In genomic region chr22:22321743-22322611, GRCh38 we compare ENCODE assay signal across 8 cellular contexts.
DNase-seq lines count a peak whose midpoint lies in the region; ATAC-seq lines count a peak whose summit lies in the region.
"Not testable (repeated sequence)": the region's sequence is repeated elsewhere in the genome, so short reads cannot be mapped to it uniquely, and the experiment has no call there.

No MANE protein-coding gene starts in this region.

- CTCF ChIA-PET in activated CD8-positive, alpha-beta memory T cell treated with anti-CD3 and anti-CD28 coated beads, Interleukin-2, amount 10 ng/mL, durations not matched to agents 7 days and 5 days (lab: Charles Lee) = interaction anchor here (0.7 to 3.1 kb wide), 8 partner anchors 18 to 563 kb away, joined by 3 to 17 read pairs (median 4); no protein-coding TSS in a partner anchor

- peaks cover 20% of the 10 kb centered on the region for H3K36me3 Mint-ChIP-seq in CD4-positive, CD25-positive, alpha-beta regulatory T cell
- H3K36me3 Mint-ChIP-seq in activated CD8-positive, alpha-beta memory T cell treated with anti-CD3 and anti-CD28 coated beads, Interleukin-2, amount 10 ng/mL, durations not matched to agents 7 days and 5 days = not testable (repeated sequence)
- H3K36me3 Mint-ChIP-seq in effector memory CD8-positive, alpha-beta T cell (ENCODE audit: insufficient read depth) = peaks cover 14% of the 10 kb centered on the region
- H3K36me3 Mint-ChIP-seq in memory B cell = peaks cover 17% of the 10 kb centered on the region

- H3K9me3 ChIP-seq in CD4-positive, CD25-positive, alpha-beta regulatory T cell (ENCODE audit: control insufficient read depth in 2 of 2, low read length in 2 of 2) = not testable (repeated sequence)

- ATAC-seq in CD4-positive, CD25-positive, alpha-beta regulatory T cell (ENCODE audit: low read depth in 2 of 2) = peak; percentile 79 to 82
- ATAC-seq in GM21447 (IDR thresholded peaks at IDR 0.05; ENCODE audit: unreplicated experiment) (peak; percentile 70), memory B cell (ENCODE audit: low read depth) (peak; percentile 93)
- ATAC-seq in activated CD8-positive, alpha-beta memory T cell treated with anti-CD3 and anti-CD28 coated beads, Interleukin-2, amount 10 ng/mL, durations not matched to agents 7 days and 5 days = peak; percentile 97
- ATAC-seq in effector memory CD8-positive, alpha-beta T cell (replicated peaks) = peak; percentile 97

- not testable (repeated sequence) for H3K4me1 ChIP-seq in CD4-positive, CD25-positive, alpha-beta regulatory T cell (ENCODE audit: control insufficient read depth, insufficient read depth, low read length, poor library complexity, severe bottlenecking)

- not testable (repeated sequence) for H3K4me3 Mint-ChIP-seq in CD4-positive, CD25-positive, alpha-beta regulatory T cell; activated CD8-positive, alpha-beta memory T cell treated with anti-CD3 and anti-CD28 coated beads, Interleukin-2, amount 10 ng/mL, durations not matched to agents 7 days and 5 days; effector memory CD8-positive, alpha-beta T cell; memory B cell

- peak overlapping the region in 1 of 3 donors; percentile 23 for H3K27ac Mint-ChIP-seq in CD4-positive, CD25-positive, alpha-beta regulatory T cell
- not testable (repeated sequence) for H3K27ac Mint-ChIP-seq in activated CD8-positive, alpha-beta memory T cell treated with anti-CD3 and anti-CD28 coated beads, Interleukin-2, amount 10 ng/mL, durations not matched to agents 7 days and 5 days; memory B cell
- peak overlapping the region in 1 of 2 donors; percentile 49 for H3K27ac Mint-ChIP-seq in effector memory CD8-positive, alpha-beta T cell

- not testable (repeated sequence) for H3K4me3 ChIP-seq in CD4-positive, CD25-positive, alpha-beta regulatory T cell (ENCODE audit: low read depth, low read length)

- DNase-seq in CD4-positive, CD25-positive, alpha-beta regulatory T cell = peak; percentile 48 to 77 (median 55)
- DNase-seq in KG1 (lab: John Stamatoyannopoulos, UW) = peak; percentile 42
- peak; percentile 92 for DNase-seq in OCI-M1 (lab: John Stamatoyannopoulos, UW)
- peak; percentile 80 for DNase-seq in activated CD8-positive, alpha-beta memory T cell treated with anti-CD3 and anti-CD28 coated beads, Interleukin-2, amount 10 ng/mL, durations not matched to agents 7 days and 5 days
- DNase-seq in effector memory CD8-positive, alpha-beta T cell = peak; percentile 65 to 70 (median 65)
- DNase-seq in memory B cell (ENCODE audit: low spot score in 2 of 2) = peak; percentile 77 to 81
- peak; percentile 39 for DNase-seq in stimulated activated CD8-positive, alpha-beta memory T cell treated with anti-CD3 and anti-CD28 coated beads, Interleukin-12 subunit alpha, Interleukin-12 subunit beta, amount 100 ng/mL, for 4 hours (ENCODE audit: low read depth)

- H3K9me3 Mint-ChIP-seq in CD4-positive, CD25-positive, alpha-beta regulatory T cell; activated CD8-positive, alpha-beta memory T cell treated with anti-CD3 and anti-CD28 coated beads, Interleukin-2, amount 10 ng/mL, durations not matched to agents 7 days and 5 days (ENCODE audit: low read depth); effector memory CD8-positive, alpha-beta T cell; memory B cell: not testable (repeated sequence)

- not testable (repeated sequence) for H3K27ac ChIP-seq in CD4-positive, CD25-positive, alpha-beta regulatory T cell (ENCODE audit: insufficient read depth, low read length, poor library complexity, severe bottlenecking)

- H3K36me3 ChIP-seq in CD4-positive, CD25-positive, alpha-beta regulatory T cell (ENCODE audit: control insufficient read depth, insufficient read depth, low read length) = peaks cover 19% of the 10 kb centered on the region

- peaks cover 0 to 11% (median 0%) of the 10 kb centered on the region in 4 donors for H3K4me1 Mint-ChIP-seq in CD4-positive, CD25-positive, alpha-beta regulatory T cell
- not testable (repeated sequence) for H3K4me1 Mint-ChIP-seq in activated CD8-positive, alpha-beta memory T cell treated with anti-CD3 and anti-CD28 coated beads, Interleukin-2, amount 10 ng/mL, durations not matched to agents 7 days and 5 days; effector memory CD8-positive, alpha-beta T cell (ENCODE audit: low read depth in 2 of 2)
- peaks cover 16% of the 10 kb centered on the region for H3K4me1 Mint-ChIP-seq in memory B cell

- not testable (repeated sequence) for H3K27me3 Mint-ChIP-seq in CD4-positive, CD25-positive, alpha-beta regulatory T cell; activated CD8-positive, alpha-beta memory T cell treated with anti-CD3 and anti-CD28 coated beads, Interleukin-2, amount 10 ng/mL, durations not matched to agents 7 days and 5 days; effector memory CD8-positive, alpha-beta T cell; memory B cell

- H3K27me3 ChIP-seq in CD4-positive, CD25-positive, alpha-beta regulatory T cell (ENCODE audit: control insufficient read depth, insufficient read depth, low read length) = not testable (repeated sequence)

Comparison
In these comparisons a context has a peak if more than half of its experiments do, and no peak if none do; other contexts are left out.
1. DNase-seq: peak in every context shown above with its lines; median percentile 92 in OCI-M1; 80 in activated CD8-positive, alpha-beta memory T cell treated with anti-CD3 and anti-CD28 coated beads, Interleukin-2, amount 10 ng/mL, durations not matched to agents 7 days and 5 days; 79 in memory B cell; 65 in effector memory CD8-positive, alpha-beta T cell; 55 in CD4-positive, CD25-positive, alpha-beta regulatory T cell; 42 in KG1; 39 in stimulated activated CD8-positive, alpha-beta memory T cell treated with anti-CD3 and anti-CD28 coated beads, Interleukin-12 subunit alpha, Interleukin-12 subunit beta, amount 100 ng/mL, for 4 hours.